Comparison of ENCODE assay signal across 8 cellular contexts in genomic region chr3:14452676-14453367, GRCh38. TPM values are rescaled to one million over a fixed set of nuclear protein-coding genes. Genes with fewer than 3 reads are reported as not detected.
DNase-seq lines count a peak whose midpoint lies in the region; ATAC-seq and TF ChIP-seq lines count a peak whose summit lies in the region.

No MANE protein-coding gene starts in this region.

- DNase-seq in GM04503 (ENCODE audit: low read depth), result peak; percentile 94
- DNase-seq in SHP77 (lab: John Stamatoyannopoulos, UW), result peak; percentile 84 to 89
- peak; percentile 92 for DNase-seq in pons (ENCODE audit: low spot score)
- no peak for DNase-seq in activated T-cell treated with anti-CD3 and anti-CD28 coated beads, Interleukin-2, amount 50 U/mL, for 48 hours
- DNase-seq in activated naive CD4-positive, alpha-beta T cell treated with Interleukin-2 at 50 U/mL for 16 hours, result no peak

- peaks cover 0 to 26% of the 10 kb centered on the region in 2 donors for H3K36me3 ChIP-seq in gastroesophageal sphincter

- H3K27ac ChIP-seq in gastroesophageal sphincter, result peak overlapping the region; percentile 44 to 91 (median 88)

- H3K4me1 ChIP-seq in gastroesophageal sphincter, result peaks cover 5 to 50% (median 32%) of the 10 kb centered on the region in 3 donors

- H3K27me3 ChIP-seq in gastroesophageal sphincter, result no peaks in the 10 kb centered on the region

- TF ChIP-seq CTCF in gastroesophageal sphincter (IDR thresholded peaks at IDR 0.05), result peak in 3 of 4 experiments; percentile 14 to 64 (median 37)

- TF ChIP-seq POLR2A in gastroesophageal sphincter (IDR thresholded peaks at IDR 0.05), result no peak

- peak; percentile 90 for ATAC-seq in gastroesophageal sphincter
- ATAC-seq in GM19397 (IDR thresholded peaks at IDR 0.05; ENCODE audit: unreplicated experiment), result no peak
- ATAC-seq in GM19455 (IDR thresholded peaks at IDR 0.05; ENCODE audit: unreplicated experiment), result no peak

- no peaks in the 10 kb centered on the region for H3K9me3 ChIP-seq in gastroesophageal sphincter

- WGBS in gastroesophageal sphincter (ENCODE audit: low coverage in 1 of 2), 2 donors, result 25% methylated on average over 6 of the region's 25 CpGs; no CpG with 5 or more reads in 1 of the 2 donors

- no peak for TF ChIP-seq EP300 in gastroesophageal sphincter (IDR thresholded peaks at IDR 0.05)

- H3K4me3 ChIP-seq in gastroesophageal sphincter, result no peak overlapping the region

RNA-seq across cellular contexts. Expression of gene SLC6A6, which starts 50.4 kb away (rescaled TPM):
- total RNA-seq in gastroesophageal sphincter, result 10 to 100 TPM; 15.4 to 37.6 (median 20.9) TPM

Comparison
In these comparisons a context has a peak if more than half of its experiments do, and no peak if none do; other contexts are left out.
1. DNase-seq: peak in GM04503 (single experiment), SHP77 (2 of 2) and pons (single experiment); none in activated T-cell treated with anti-CD3 and anti-CD28 coated beads, Interleukin-2, amount 50 U/mL, for 48 hours (0 of 2) and activated naive CD4-positive, alpha-beta T cell treated with Interleukin-2 at 50 U/mL for 16 hours (single experiment).